ENCODE assay signal across 24 cellular contexts in genomic region chr21:43934716-43935705, GRCh38.
DNase-seq lines count a peak whose midpoint lies in the region; ATAC-seq and TF ChIP-seq lines count a peak whose summit lies in the region.
"Had no signal": no experiment of that assay in that cellular context is flagged by ENCODE, and none has a peak within 500 bp of the region (broad histone marks: within the 10 kb centered on the region; RNA-seq: fewer than 3 reads in every experiment).

No MANE protein-coding gene starts in this region.

- H3K79me1 ChIP-seq in IMR-90 (ENCODE audit: low read depth in 1 of 2, low read length in 2 of 2) (peaks cover 40 to 61% of the 10 kb centered on the region in 2 experiments), mesenchymal stem cell (replicated peaks; ENCODE audit: low read length, poor library complexity, severe bottlenecking) (peaks cover 63% of the 10 kb centered on the region)

- H2AFZ ChIP-seq in IMR-90 (replicated peaks; ENCODE audit: low read length, poor library complexity) (no peak overlapping the region), mesenchymal stem cell (ENCODE audit: low read depth, low read length) (no peak overlapping the region)

- H4K8ac ChIP-seq in IMR-90 (ENCODE audit: low read depth in 2 of 2, low read length in 2 of 2) (no peak overlapping the region), mesenchymal stem cell (ENCODE audit: low read length) (no peak overlapping the region)

- H2BK12ac ChIP-seq in mesenchymal stem cell (ENCODE audit: low read length in 2 of 2) = no peak overlapping the region

- no peak overlapping the region for H3K4ac ChIP-seq in IMR-90 (ENCODE audit: low read depth, low read length)
- H3K4ac ChIP-seq in mesenchymal stem cell (ENCODE audit: low read depth in 1 of 2, low read length in 2 of 2) = no peak overlapping the region

- H4K20me1 ChIP-seq in IMR-90 (ENCODE audit: insufficient read depth, low read length) = peaks cover 70% of the 10 kb centered on the region

- in situ Hi-C loops in IMR-90 (cut with MboI; ENCODE audit: low sequenced_read_pairs) = no loop called here

- BruUV-seq in IMR-90 (replicated peaks; lab: Mats Ljungman, UMichigan) = no TSS peak

- no peak overlapping the region for H3K27ac ChIP-seq in IMR-90 (ENCODE audit: insufficient read depth, low read length)
- H3K27ac ChIP-seq in mesenchymal stem cell (ENCODE audit: low read length, poor library complexity, severe bottlenecking) = no peak overlapping the region
- peak overlapping the region; percentile 71 for H3K27ac ChIP-seq in temporal lobe (ENCODE audit: low read depth, low read length)
- H3K27ac ChIP-seq: BLaER1, right lobe of liver, transverse colon had no signal

- no peak overlapping the region for H2BK20ac ChIP-seq in IMR-90 (ENCODE audit: low read depth, low read length)

- ATAC-seq in IMR-90 (ENCODE audit: low read depth) = no peak
- ATAC-seq: activated CD8-positive, alpha-beta T cell treated with anti-CD3 and anti-CD28 coated beads for 36 hours; right lobe of liver; stimulated activated naive CD8-positive, alpha-beta T cell treated with anti-CD3 and anti-CD28 coated beads, Interleukin-15, amount 100 ng/mL, for 72 hours; T-cell had no signal

- no peak for TF ChIP-seq POLR2A in IMR-90 (IDR thresholded peaks at IDR 0.05; ENCODE audit: low read depth, low read length)

- peaks cover 0 to 6% (median 0%) of the 10 kb centered on the region in 5 experiments for H3K9me3 Mint-ChIP-seq in brain
- H3K9me3 Mint-ChIP-seq: activated CD8-positive, alpha-beta T cell treated with anti-CD3 and anti-CD28 coated beads for 36 hours; activated naive CD4-positive, alpha-beta T cell treated with anti-CD3 and anti-CD28 coated beads, Interleukin-2, amount 50 U/mL, for 24 hours; immature natural killer cell; stimulated activated naive CD8-positive, alpha-beta T cell treated with anti-CD3 and anti-CD28 coated beads, Interleukin-15, amount 100 ng/mL, for 72 hours; T-cell had no signal

- H3K27me3 Mint-ChIP-seq in brain = no peaks in the 10 kb centered on the region
- H3K27me3 Mint-ChIP-seq: activated CD8-positive, alpha-beta T cell treated with anti-CD3 and anti-CD28 coated beads for 36 hours; activated naive CD4-positive, alpha-beta T cell treated with anti-CD3 and anti-CD28 coated beads, Interleukin-2, amount 50 U/mL, for 24 hours; stimulated activated naive CD8-positive, alpha-beta T cell treated with anti-CD3 and anti-CD28 coated beads, Interleukin-15, amount 100 ng/mL, for 72 hours; T-cell had no signal

- peaks cover 11% of the 10 kb centered on the region for H3K36me3 Mint-ChIP-seq in brain
- H3K36me3 Mint-ChIP-seq: activated naive CD4-positive, alpha-beta T cell treated with anti-CD3 and anti-CD28 coated beads, Interleukin-2, amount 50 U/mL, for 24 hours had no signal

- H3K9ac ChIP-seq in IMR-90 (ENCODE audit: low read depth, low read length) (no peak overlapping the region), mesenchymal stem cell (ENCODE audit: low read length) (no peak overlapping the region)
- H3K9ac ChIP-seq: BLaER1 had no signal

- no peak overlapping the region for H4K5ac ChIP-seq in IMR-90 (ENCODE audit: low read depth, low read length)

- peaks cover 12% of the 10 kb centered on the region for H3K9me1 ChIP-seq in IMR-90 (ENCODE audit: insufficient read depth, low read length)

- TF ChIP-seq CTCF in IMR-90 (conservative IDR thresholded peaks at IDR 0.05; ENCODE audit: low read depth, low read length) = no peak
- no peak for TF ChIP-seq CTCF in brain (conservative IDR thresholded peaks at IDR 0.05)

- DNase-seq in IMR-90 (no peak), mesenchymal stem cell (no peak), anterior cingulate cortex (lab: John Stamatoyannopoulos, UW) (no peak), HuH-7 (ENCODE audit: low spot score) (no peak), NCI-H2171 (lab: John Stamatoyannopoulos, UW) (no peak)
- DNase-seq: activated CD4-positive, alpha-beta T cell treated with anti-CD3 and anti-CD28 coated beads for 1 hour; activated CD8-positive, alpha-beta memory T cell treated with anti-CD3 and anti-CD28 coated beads, Interleukin-2, amount 50 U/mL, for 48 hours; activated CD8-positive, alpha-beta T cell treated with anti-CD3 and anti-CD28 coated beads for 36 hours; amniotic stem cell; effector CD4-positive, alpha-beta T cell; immature natural killer cell; Karpas-422; mesendoderm; NCI-H526; spleen; stimulated activated CD4-positive, alpha-beta T cell treated with anti-CD3 and anti-CD28 coated beads, Interleukin-2, amount 100 ng/mL, for 24 hours; stimulated activated naive CD8-positive, alpha-beta T cell treated with anti-CD3 and anti-CD28 coated beads, Interleukin-15, amount 100 ng/mL, for 72 hours; T-cell; transverse colon had no signal

- H3K4me3 ChIP-seq in IMR-90 (ENCODE audit: insufficient read depth, low read depth, low read length) (no peak overlapping the region), mesenchymal stem cell (ENCODE audit: insufficient read depth in 1 of 2, low read depth in 1 of 2, low read length in 2 of 2) (no peak overlapping the region)
- H3K4me3 ChIP-seq: BLaER1, right lobe of liver, spleen, transverse colon had no signal

- POLR2A ChIA-PET in IMR-90 (lab: Charles Lee; ENCODE audit: unreplicated experiment) = no interaction called here

- H3K27ac Mint-ChIP-seq in brain = peak overlapping the region; percentile 26 to 89 (median 77)
- H3K27ac Mint-ChIP-seq: activated CD8-positive, alpha-beta T cell treated with anti-CD3 and anti-CD28 coated beads for 36 hours; immature natural killer cell; T-cell had no signal

- TF ChIP-seq RAD21 in IMR-90 (IDR thresholded peaks at IDR 0.05; ENCODE audit: low read length) = no peak

- no peak overlapping the region for H2BK15ac ChIP-seq in IMR-90 (ENCODE audit: low read depth, low read length)
- H2BK15ac ChIP-seq in mesenchymal stem cell (ENCODE audit: low read depth, poor library complexity, severe bottlenecking) = no peak overlapping the region

- H3K4me2 ChIP-seq in IMR-90 (ENCODE audit: low read depth, low read length) = no peak overlapping the region
- no peak overlapping the region for H3K4me2 ChIP-seq in mesenchymal stem cell (ENCODE audit: low read length, poor library complexity, severe bottlenecking)
- H3K4me2 ChIP-seq: BLaER1 had no signal

- intact Hi-C loops in IMR-90 (cut with micrococcal nuclease) = no loop called here

- H2AK5ac ChIP-seq in IMR-90 (ENCODE audit: low read depth, low read length) (0 out of 2 replicates have a peak overlapping the region, but pooled peaks have one; percentile 10), mesenchymal stem cell (ENCODE audit: low read length, severe bottlenecking) (no peak overlapping the region)

- CTCF ChIA-PET in IMR-90 (lab: Yijun Ruan, JAX) = no interaction called here

- dilution Hi-C loops in IMR-90 (cut with HindIII; ENCODE audit: low sequenced_read_pairs, unreplicated experiment) = no loop called here

- H3K14ac ChIP-seq in IMR-90 (replicated peaks; ENCODE audit: low read depth, low read length) (no peak overlapping the region), mesenchymal stem cell (ENCODE audit: low read length in 2 of 2) (no peak overlapping the region)

- H3K36me3 ChIP-seq in IMR-90 (ENCODE audit: control insufficient read depth, insufficient read depth, low read length) = peaks cover 3% of the 10 kb centered on the region
- H3K36me3 ChIP-seq in mesenchymal stem cell (ENCODE audit: control insufficient read depth in 1 of 2, insufficient read depth in 2 of 2, low read depth in 1 of 2, low read length in 2 of 2) = peaks cover 4 to 53% of the 10 kb centered on the region in 2 experiments
- H3K36me3 ChIP-seq: right lobe of liver, transverse colon had no signal

- H2AK9ac ChIP-seq in IMR-90 (replicated peaks; ENCODE audit: low read depth, low read length, poor library complexity) = no peak overlapping the region

- peaks cover 4% of the 10 kb centered on the region; the same call in 1 of the 2 replicates for H3K4me1 ChIP-seq in IMR-90 (ENCODE audit: control insufficient read depth, insufficient read depth, low read length)
- peaks cover 11% of the 10 kb centered on the region for H3K4me1 ChIP-seq in mesenchymal stem cell (ENCODE audit: control insufficient read depth, insufficient read depth, low read depth, low read length)

- H2BK120ac ChIP-seq in IMR-90 (ENCODE audit: low read depth, low read length) = no peak overlapping the region
- H2BK120ac ChIP-seq in mesenchymal stem cell (ENCODE audit: low read depth, low read length) = no peak overlapping the region

- H2BK5ac ChIP-seq in IMR-90 (ENCODE audit: low read depth, low read length, poor library complexity, severe bottlenecking) = no peak overlapping the region
- H2BK5ac ChIP-seq in mesenchymal stem cell (ENCODE audit: low read depth, low read length, poor library complexity, severe bottlenecking) = no peak overlapping the region

- H3K23ac ChIP-seq in IMR-90 (ENCODE audit: low read depth, low read length) = no peak overlapping the region
- no peak overlapping the region for H3K23ac ChIP-seq in mesenchymal stem cell (ENCODE audit: low read length in 2 of 2)

- 95% methylated on average over 28 of the region's 41 CpGs; no CpG with 5 or more reads in 1 of the 2 experiments for WGBS in IMR-90 (ENCODE audit: extremely low coverage in 2 of 2, insufficient read length in 1 of 2), 2 experiments
- WGBS in mesenchymal stem cell = 96% methylated on average over 41 of the region's 41 CpGs

- H3K18ac ChIP-seq in IMR-90 (ENCODE audit: low read depth, low read length) (no peak overlapping the region), mesenchymal stem cell (ENCODE audit: low read depth in 1 of 2, low read length in 2 of 2) (peak overlapping the region in 1 of 2 experiments; percentile 29)

- H3K56ac ChIP-seq in IMR-90 (ENCODE audit: extremely low read depth, insufficient read depth, low read length) = no peak overlapping the region

- H3K9me3 ChIP-seq in IMR-90 (ENCODE audit: control insufficient read depth, insufficient read depth, low read length) = no peaks in the 10 kb centered on the region
- no peaks in the 10 kb centered on the region for H3K9me3 ChIP-seq in mesenchymal stem cell (ENCODE audit: control insufficient read depth, low read length)
- H3K9me3 ChIP-seq: BLaER1, right lobe of liver, spleen, transverse colon had no signal

- H4K91ac ChIP-seq in IMR-90 (ENCODE audit: insufficient read depth, low read depth, low read length) (no peak overlapping the region), mesenchymal stem cell (ENCODE audit: low read length) (peak overlapping the region; percentile 19)

- H3K4me1 Mint-ChIP-seq in brain = peaks cover 45% of the 10 kb centered on the region

- H3K27me3 ChIP-seq in IMR-90 (ENCODE audit: control insufficient read depth, insufficient read depth, low read length) (no peaks in the 10 kb centered on the region), mesenchymal stem cell (ENCODE audit: control insufficient read depth in 1 of 2, insufficient read depth in 1 of 2, low read length in 2 of 2) (no peaks in the 10 kb centered on the region)
- H3K27me3 ChIP-seq: BLaER1, right lobe of liver, spleen, transverse colon had no signal

- H3K4me3 Mint-ChIP-seq in brain = no peak overlapping the region
- H3K4me3 Mint-ChIP-seq: activated CD8-positive, alpha-beta T cell treated with anti-CD3 and anti-CD28 coated beads for 36 hours; activated naive CD4-positive, alpha-beta T cell treated with anti-CD3 and anti-CD28 coated beads, Interleukin-2, amount 50 U/mL, for 24 hours; stimulated activated naive CD8-positive, alpha-beta T cell treated with anti-CD3 and anti-CD28 coated beads, Interleukin-15, amount 100 ng/mL, for 72 hours; T-cell had no signal

TF ChIP-seq in IMR-90, 13 proteins besides CTCF, POLR2A, EP300 and RAD21 (continues in another document):
- TF ChIP-seq BHLHE40 (IDR thresholded peaks at IDR 0.05; ENCODE audit: low read depth, low read length) = no peak
